In genomic region chr9:98222885-98223640, GRCh38 we compare ENCODE assay signal across 10 cellular contexts. TPM values are rescaled to one million over a fixed set of nuclear protein-coding genes. Genes with fewer than 3 reads are reported as not detected.
DNase-seq lines count a peak whose midpoint lies in the region; ATAC-seq, FAIRE-seq and TF ChIP-seq lines count a peak whose summit lies in the region.
"Had no signal": no experiment of that assay in that cellular context is flagged by ENCODE, and none has a peak within 500 bp of the region (broad histone marks: within the 10 kb centered on the region; RNA-seq: fewer than 3 reads in every experiment).

No MANE protein-coding gene starts in this region.

- H3K9me1 ChIP-seq in endothelial cell of umbilical vein (replicated peaks; ENCODE audit: control insufficient read depth, extremely low read depth, insufficient read depth, low read length) = no peaks in the 10 kb centered on the region

- dilution Hi-C loops in endothelial cell of umbilical vein (cut with MboI; ENCODE audit: extremely low pct_ligation_motif_present, low sequenced_read_pairs) = no loop called here

- H3K27ac ChIP-seq in endothelial cell of umbilical vein (ENCODE audit: insufficient read depth, low read depth, low read length) (peak overlapping the region; percentile 75), trophoblast cell (ENCODE audit: low read depth, low read length) (peak overlapping the region; percentile 45)

- FAIRE-seq in endothelial cell of umbilical vein (lab: Jason Lieb, UNC) = peak; percentile 92

- H3K4ac ChIP-seq in trophoblast cell (ENCODE audit: low read depth, low read length) = no peak overlapping the region

- peaks cover 21% of the 10 kb centered on the region for H3K4me1 Mint-ChIP-seq in Caco-2 (ENCODE audit: low read depth, unreplicated experiment)
- peaks cover 4% of the 10 kb centered on the region for H3K4me1 Mint-ChIP-seq in activated CD4-positive, alpha-beta T cell treated with anti-CD3 and anti-CD28 coated beads, Interleukin-2, amount 10 ng/mL, durations not matched to agents 24 days and 14 days

- H2AK5ac ChIP-seq in trophoblast cell (ENCODE audit: low read length) = peak overlapping the region; percentile 9

- no TSS peak for BruUV-seq in Caco-2 (replicated peaks; lab: Mats Ljungman, UMichigan)
- no TSS peak for BruUV-seq in endothelial cell of umbilical vein (replicated peaks; lab: Mats Ljungman, UMichigan)

- no CpG with 5 or more reads among the region's 4 CpGs for WGBS in trophoblast cell (ENCODE audit: extremely low coverage, insufficient coverage, insufficient read length)

- H4K12ac ChIP-seq in trophoblast cell (ENCODE audit: low read depth, low read length) = no peak overlapping the region

- H3K4me2 ChIP-seq in endothelial cell of umbilical vein (ENCODE audit: insufficient read depth, low read length) (no peak overlapping the region), trophoblast cell (ENCODE audit: low read length) (no peak overlapping the region)

- H3K4me3 Mint-ChIP-seq in Caco-2 (ENCODE audit: unreplicated experiment) = no peak overlapping the region
- H3K4me3 Mint-ChIP-seq in activated CD4-positive, alpha-beta T cell treated with anti-CD3 and anti-CD28 coated beads, Interleukin-2, amount 10 ng/mL, durations not matched to agents 24 days and 14 days = no peak overlapping the region

- H3K27me3 ChIP-seq in Caco-2 (replicated peaks; ENCODE audit: control insufficient read depth, insufficient read depth, low read length) (no peaks in the 10 kb centered on the region), endothelial cell of umbilical vein (ENCODE audit: control insufficient read depth in 2 of 2, insufficient read depth in 2 of 2, low read length in 2 of 2) (no peaks in the 10 kb centered on the region), trophoblast cell (ENCODE audit: insufficient read depth, low read length) (no peaks in the 10 kb centered on the region)

- DNase-seq in Caco-2 (peak in 1 of 2 experiments; percentile 61), NCI-H69 (lab: John Stamatoyannopoulos, UW) (peak; percentile 41), endothelial cell of umbilical vein (ENCODE audit: low read depth, low spot score) (peak; percentile 32), trophoblast cell (no peak), SHP77 treated with DMSO at 0.1 percent for 48 hours (lab: John Stamatoyannopoulos, UW) (no peak), CD1c-positive myeloid dendritic cell (ENCODE audit: extremely low spot score) (no peak)
- DNase-seq in activated CD4-positive, alpha-beta T cell treated with anti-CD3 and anti-CD28 coated beads, Interleukin-2, amount 10 ng/mL, durations not matched to agents 24 days and 14 days = no peak
- DNase-seq: cortex of kidney, NCI-H1417 had no signal

- POLR2A ChIA-PET in Caco-2 (lab: Charles Lee) = no interaction called here
- POLR2A ChIA-PET in endothelial cell of umbilical vein (lab: Charles Lee) = no interaction called here

- H4K91ac ChIP-seq in trophoblast cell (ENCODE audit: low read depth, low read length) = peak overlapping the region; percentile 67

- peak overlapping the region; percentile 16 for H3K14ac ChIP-seq in trophoblast cell (ENCODE audit: low read length)

- peak overlapping the region; percentile 44 for H2BK5ac ChIP-seq in trophoblast cell (ENCODE audit: low read depth, low read length, poor library complexity)

- H3K9me3 Mint-ChIP-seq in Caco-2 (ENCODE audit: unreplicated experiment) = no peaks in the 10 kb centered on the region
- no peaks in the 10 kb centered on the region for H3K9me3 Mint-ChIP-seq in activated CD4-positive, alpha-beta T cell treated with anti-CD3 and anti-CD28 coated beads, Interleukin-2, amount 10 ng/mL, durations not matched to agents 24 days and 14 days

- H3K36me3 Mint-ChIP-seq in Caco-2 (ENCODE audit: insufficient read depth, unreplicated experiment) = no peaks in the 10 kb centered on the region
- peaks cover 2% of the 10 kb centered on the region for H3K36me3 Mint-ChIP-seq in activated CD4-positive, alpha-beta T cell treated with anti-CD3 and anti-CD28 coated beads, Interleukin-2, amount 10 ng/mL, durations not matched to agents 24 days and 14 days (ENCODE audit: low read depth)

- no peak overlapping the region for H4K8ac ChIP-seq in trophoblast cell (ENCODE audit: low read depth, low read length)

- no peak overlapping the region for H3K18ac ChIP-seq in trophoblast cell (ENCODE audit: low read length)

- H3K36me3 ChIP-seq in Caco-2 (ENCODE audit: control insufficient read depth, insufficient read depth, low read length) (peaks cover 2% of the 10 kb centered on the region; the same call in 1 of the 2 replicates), endothelial cell of umbilical vein (ENCODE audit: control insufficient read depth in 2 of 2, extremely low read depth in 1 of 2, insufficient read depth in 2 of 2, low read length in 2 of 2) (no peaks in the 10 kb centered on the region), trophoblast cell (ENCODE audit: control insufficient read depth in 1 of 2, insufficient read depth in 2 of 2, low read length in 2 of 2) (peaks cover 14 to 30% of the 10 kb centered on the region in 2 experiments)

- peaks cover 50% of the 10 kb centered on the region for H3K4me1 ChIP-seq in Caco-2
- H3K4me1 ChIP-seq in endothelial cell of umbilical vein (ENCODE audit: control insufficient read depth, extremely low read depth, insufficient read depth, low read length) = peaks cover 15% of the 10 kb centered on the region
- H3K4me1 ChIP-seq in trophoblast cell (ENCODE audit: control insufficient read depth in 1 of 2, insufficient read depth in 2 of 2, low read length in 2 of 2) = peaks cover 23 to 25% of the 10 kb centered on the region in 2 experiments

- no peak for ATAC-seq in GM19463 (IDR thresholded peaks at IDR 0.05; ENCODE audit: unreplicated experiment)

- H2BK12ac ChIP-seq in trophoblast cell (ENCODE audit: low read length) = peak overlapping the region; percentile 50

- H2AFZ ChIP-seq in endothelial cell of umbilical vein (ENCODE audit: low read depth, low read length) (peak overlapping the region; percentile 4), trophoblast cell (ENCODE audit: insufficient read depth, low read length, poor library complexity) (no peak overlapping the region)

- H3K23ac ChIP-seq in trophoblast cell (ENCODE audit: low read length) = no peak overlapping the region

- peak; percentile 41 for TF ChIP-seq POLR2A in endothelial cell of umbilical vein (IDR thresholded peaks at IDR 0.05; ENCODE audit: low read depth, low read length)

- H3K9ac ChIP-seq in endothelial cell of umbilical vein (replicated peaks; ENCODE audit: extremely low read depth, insufficient read depth, low read length) (peak overlapping the region; percentile 38), trophoblast cell (ENCODE audit: low read length) (no peak overlapping the region)

- TF ChIP-seq CTCF in Caco-2 (IDR thresholded peaks at IDR 0.05; ENCODE audit: insufficient read depth in 1 of 2, low read depth in 1 of 2, low read length in 1 of 2, severe bottlenecking in 1 of 2, unreplicated experiment in 1 of 2) = no peak
- TF ChIP-seq CTCF in endothelial cell of umbilical vein (IDR thresholded peaks at IDR 0.05; ENCODE audit: extremely low read depth in 1 of 2, insufficient read depth in 1 of 2, low read depth in 1 of 2, low read length in 2 of 2) = no peak

- H3K4me3 ChIP-seq in Caco-2 (ENCODE audit: low read depth, low read length) = no peak overlapping the region
- H3K4me3 ChIP-seq in endothelial cell of umbilical vein (replicated peaks in 1 of 3; ENCODE audit: insufficient read depth in 1 of 3, low read depth in 1 of 3, low read length in 3 of 3) = no peak overlapping the region
- no peak overlapping the region for H3K4me3 ChIP-seq in trophoblast cell (ENCODE audit: low read depth, low read length)

- no peaks in the 10 kb centered on the region for H3K9me3 ChIP-seq in Caco-2
- H3K9me3 ChIP-seq in endothelial cell of umbilical vein (replicated peaks; ENCODE audit: control insufficient read depth, insufficient read depth, low read length) = no peaks in the 10 kb centered on the region
- no peaks in the 10 kb centered on the region for H3K9me3 ChIP-seq in trophoblast cell (ENCODE audit: insufficient read depth, low read depth, low read length)

- no peaks in the 10 kb centered on the region for H4K20me1 ChIP-seq in endothelial cell of umbilical vein (replicated peaks; ENCODE audit: control insufficient read depth, extremely low read depth, insufficient read depth, low read length)

- CTCF ChIA-PET in Caco-2 (lab: Charles Lee) (interaction anchor here (0.8 kb wide), 1 partner anchor 13 kb away, joined by 4 read pairs; no protein-coding TSS in a partner anchor), endothelial cell of umbilical vein (lab: Charles Lee) (interaction anchor here (0.9 to 3.5 kb wide), 5 partner anchors 10 to 149 kb away, joined by 3 to 16 read pairs (median 5); partner anchors contain the start of gene TBC1D2)

- peaks cover 15% of the 10 kb centered on the region for H3K79me1 ChIP-seq in trophoblast cell (ENCODE audit: low read length)

- no peaks in the 10 kb centered on the region for H3K27me3 Mint-ChIP-seq in Caco-2 (ENCODE audit: insufficient read depth, unreplicated experiment)
- H3K27me3 Mint-ChIP-seq in activated CD4-positive, alpha-beta T cell treated with anti-CD3 and anti-CD28 coated beads, Interleukin-2, amount 10 ng/mL, durations not matched to agents 24 days and 14 days = no peaks in the 10 kb centered on the region

- H2BK120ac ChIP-seq in trophoblast cell (ENCODE audit: insufficient read depth, low read length, poor library complexity) = peak overlapping the region; percentile 56

- intact Hi-C loops in Caco-2 (cut with micrococcal nuclease; ENCODE audit: unreplicated experiment) = no loop called here
- intact Hi-C loops in endothelial cell of umbilical vein (cut with micrococcal nuclease) = no loop called here
- intact Hi-C loops in activated CD4-positive, alpha-beta T cell treated with anti-CD3 and anti-CD28 coated beads, Interleukin-2, amount 10 ng/mL, durations not matched to agents 24 days and 14 days (cut with micrococcal nuclease) = no loop called here

- no peaks in the 10 kb centered on the region for H3K79me2 ChIP-seq in endothelial cell of umbilical vein (ENCODE audit: control insufficient read depth, insufficient read depth, low read length)
- H3K79me2 ChIP-seq in trophoblast cell (ENCODE audit: control insufficient read depth, insufficient read depth, low read length, poor library complexity) = no peaks in the 10 kb centered on the region

- H3K27ac Mint-ChIP-seq in Caco-2 (ENCODE audit: unreplicated experiment) = peak overlapping the region; percentile 33
- H3K27ac Mint-ChIP-seq in activated CD4-positive, alpha-beta T cell treated with anti-CD3 and anti-CD28 coated beads, Interleukin-2, amount 10 ng/mL, durations not matched to agents 24 days and 14 days = no peak overlapping the region

RNA-seq across cellular contexts. Expression of gene CORO2A, which starts 30.6 kb away (rescaled TPM):
- total RNA-seq in Caco-2 (2022) (18.9 and 20.0 TPM in 2 replicates), endothelial cell of umbilical vein (0.30 and 0.53 TPM in 2 replicates)
- 0.29 and 0.35 TPM in 2 replicates for polyA plus RNA-seq in endothelial cell of umbilical vein
- 0.45 and 0.52 TPM in 2 replicates for polyA plus RNA-seq in endothelial cell of umbilical vein (2011; cell fraction: cytosol; rRNA removed)
- 0.32 and 0.34 TPM in 2 replicates for polyA plus RNA-seq in endothelial cell of umbilical vein (2011; cell fraction: nucleus; rRNA removed)
- polyA plus RNA-seq in endothelial cell of umbilical vein (2012) = 1.1 and 1.2 TPM in 2 replicates
- polyA minus RNA-seq in endothelial cell of umbilical vein = 0.85 and 1.2 TPM in 2 replicates
- polyA minus RNA-seq in endothelial cell of umbilical vein (2011; cell fraction: cytosol; rRNA and poly(A)+ RNA removed) = 2.7 TPM
- polyA minus RNA-seq in endothelial cell of umbilical vein (2011; cell fraction: nucleus; rRNA and poly(A)+ RNA removed) = 0.05 and 0.14 TPM in 2 replicates
- 34.0 and 35.3 TPM in 2 replicates for polyA plus RNA-seq in trophoblast cell (2013)
- 0.92 and 1.4 TPM in 2 replicates for total RNA-seq in activated CD4-positive, alpha-beta T cell treated with anti-CD3 and anti-CD28 coated beads, Interleukin-2, amount 10 ng/mL, durations not matched to agents 24 days and 14 days

RNA-seq across cellular contexts. Expression of gene TBC1D2, which starts 32.4 kb away (rescaled TPM):
- total RNA-seq in Caco-2 (2022) (8.5 and 8.6 TPM in 2 replicates), endothelial cell of umbilical vein (3.4 and 3.6 TPM in 2 replicates)
- polyA plus RNA-seq in endothelial cell of umbilical vein = 4.5 and 6.0 TPM in 2 replicates
- 3.4 and 4.0 TPM in 2 replicates for polyA plus RNA-seq in endothelial cell of umbilical vein (2011; cell fraction: cytosol; rRNA removed)
- polyA plus RNA-seq in endothelial cell of umbilical vein (2011; cell fraction: nucleus; rRNA removed) = 7.9 and 9.3 TPM in 2 replicates
- 11.1 and 12.9 TPM in 2 replicates for polyA plus RNA-seq in endothelial cell of umbilical vein (2012)
- 3.3 and 3.9 TPM in 2 replicates for polyA minus RNA-seq in endothelial cell of umbilical vein
- polyA minus RNA-seq in endothelial cell of umbilical vein (2011; cell fraction: cytosol; rRNA and poly(A)+ RNA removed) = 9.6 TPM
- polyA minus RNA-seq in endothelial cell of umbilical vein (2011; cell fraction: nucleus; rRNA and poly(A)+ RNA removed) = 4.7 and 4.9 TPM in 2 replicates
- 18.4 and 19.5 TPM in 2 replicates for polyA plus RNA-seq in trophoblast cell (2013)
- total RNA-seq in activated CD4-positive, alpha-beta T cell treated with anti-CD3 and anti-CD28 coated beads, Interleukin-2, amount 10 ng/mL, durations not matched to agents 24 days and 14 days = 1.6 and 1.8 TPM in 2 replicates

Comparison
In these comparisons a context has a peak if more than half of its experiments do, and no peak if none do; other contexts are left out.
1. DNase-seq: peak in NCI-H69 (single experiment) and endothelial cell of umbilical vein (single experiment); none in trophoblast cell (0 of 2), SHP77 treated with DMSO at 0.1 percent for 48 hours (single experiment), activated CD4-positive, alpha-beta T cell treated with anti-CD3 and anti-CD28 coated beads, Interleukin-2, amount 10 ng/mL, durations not matched to agents 24 days and 14 days (single experiment) and CD1c-positive myeloid dendritic cell (single experiment).